26 cellular contexts compared by ENCODE assay signal in the genomic region with DNA sequence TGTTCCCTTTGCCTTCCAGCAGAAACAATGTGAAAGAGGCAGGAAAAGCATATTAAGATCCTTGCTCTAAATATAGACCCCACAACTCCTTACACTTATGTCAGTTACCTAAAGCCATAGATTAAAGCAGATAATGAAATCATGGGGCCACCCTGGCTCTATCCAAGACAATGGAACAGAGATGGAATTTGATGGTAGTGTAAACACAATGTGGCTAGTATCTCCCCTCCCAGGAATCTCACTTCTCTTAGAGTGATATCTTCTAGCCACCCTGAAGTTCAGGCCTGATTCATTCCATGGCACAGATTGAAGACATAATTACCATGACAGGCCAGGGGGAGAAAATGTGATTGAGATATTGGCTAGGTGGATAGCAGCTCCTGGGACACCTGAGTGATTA. TPM values are rescaled to one million over a fixed set of nuclear protein-coding genes. Genes with fewer than 3 reads are reported as not detected.
"Had no signal": no experiment of that assay in that cellular context is flagged by ENCODE, and none has a peak within 500 bp of the region (broad histone marks: within the 10 kb centered on the region; RNA-seq: fewer than 3 reads in every experiment).

No MANE protein-coding gene starts in this region.

- H3K4me3 Mint-ChIP-seq: naive thymus-derived CD8-positive, alpha-beta T cell; nephron progenitor cell; stimulated activated effector memory CD8-positive, alpha-beta T cell treated with anti-CD3 and anti-CD28 coated beads, Interleukin-12 subunit alpha, Interleukin-12 subunit beta, amount 100 ng/mL, for 72 hours had no signal

- H3K4me3 ChIP-seq: dorsolateral prefrontal cortex, heart right ventricle, left lung, psoas muscle, sigmoid colon, thoracic aorta, tibial nerve, upper lobe of left lung had no signal

- H3K36me3 ChIP-seq: left lung, sigmoid colon, thoracic aorta, upper lobe of left lung had no signal

- H3K4me1 Mint-ChIP-seq: naive thymus-derived CD8-positive, alpha-beta T cell had no signal

- H3K9me3 Mint-ChIP-seq: naive thymus-derived CD8-positive, alpha-beta T cell; nephron progenitor cell; stimulated activated effector memory CD8-positive, alpha-beta T cell treated with anti-CD3 and anti-CD28 coated beads, Interleukin-12 subunit alpha, Interleukin-12 subunit beta, amount 100 ng/mL, for 72 hours had no signal

- H3K36me3 Mint-ChIP-seq: naive thymus-derived CD8-positive, alpha-beta T cell; stimulated activated effector memory CD8-positive, alpha-beta T cell treated with anti-CD3 and anti-CD28 coated beads, Interleukin-12 subunit alpha, Interleukin-12 subunit beta, amount 100 ng/mL, for 72 hours had no signal

- H3K27ac ChIP-seq: epithelial cell of prostate, heart right ventricle, left lung, psoas muscle, sigmoid colon, thoracic aorta, tibial nerve, upper lobe of left lung had no signal

- H3K27me3 ChIP-seq: dorsolateral prefrontal cortex, heart right ventricle, left lung, sigmoid colon, tibial nerve, upper lobe of left lung had no signal

- DNase-seq: cortex of kidney; dorsolateral prefrontal cortex; effector CD4-positive, alpha-beta T cell; foreskin melanocyte; glutamatergic neuron; heart right ventricle; hippocampal formation; left cardiac atrium; left lung; mesenchymal stem cell; naive thymus-derived CD8-positive, alpha-beta T cell; nephron progenitor cell; nucleus accumbens; posterior cingulate gyrus; psoas muscle; right cardiac atrium; sigmoid colon; stimulated activated CD4-positive, alpha-beta T cell treated with anti-CD3 and anti-CD28 coated beads, Interleukin-2, amount 100 ng/mL, for 24 hours; stimulated activated CD4-positive, alpha-beta T cell treated with anti-CD3 and anti-CD28 coated beads, Interleukin-4, amount 100 ng/mL, for 24 hours; stimulated activated naive CD4-positive, alpha-beta T cell treated with Interleukin-2 at 50 U/mL for 16 hours; upper lobe of left lung had no signal

- H3K27ac Mint-ChIP-seq: naive thymus-derived CD8-positive, alpha-beta T cell; nephron progenitor cell; stimulated activated effector memory CD8-positive, alpha-beta T cell treated with anti-CD3 and anti-CD28 coated beads, Interleukin-12 subunit alpha, Interleukin-12 subunit beta, amount 100 ng/mL, for 72 hours had no signal

- ATAC-seq: esophagus mucosa; heart right ventricle; left cardiac atrium; left lung; naive thymus-derived CD8-positive, alpha-beta T cell; psoas muscle; right cardiac atrium; stimulated activated effector memory CD8-positive, alpha-beta T cell treated with anti-CD3 and anti-CD28 coated beads, Interleukin-12 subunit alpha, Interleukin-12 subunit beta, amount 100 ng/mL, for 72 hours had no signal

- H3K4me1 ChIP-seq: left lung, psoas muscle, sigmoid colon, tibial nerve, upper lobe of left lung had no signal

RNA-seq across cellular contexts. Expression of gene GALNT15, which starts 32.6 kb away (rescaled TPM):
- total RNA-seq: naive thymus-derived CD8-positive, alpha-beta T cell had no signal
- polyA plus RNA-seq: naive thymus-derived CD8-positive, alpha-beta T cell had no signal
